9 cellular contexts compared by ENCODE assay signal in the genomic region with DNA sequence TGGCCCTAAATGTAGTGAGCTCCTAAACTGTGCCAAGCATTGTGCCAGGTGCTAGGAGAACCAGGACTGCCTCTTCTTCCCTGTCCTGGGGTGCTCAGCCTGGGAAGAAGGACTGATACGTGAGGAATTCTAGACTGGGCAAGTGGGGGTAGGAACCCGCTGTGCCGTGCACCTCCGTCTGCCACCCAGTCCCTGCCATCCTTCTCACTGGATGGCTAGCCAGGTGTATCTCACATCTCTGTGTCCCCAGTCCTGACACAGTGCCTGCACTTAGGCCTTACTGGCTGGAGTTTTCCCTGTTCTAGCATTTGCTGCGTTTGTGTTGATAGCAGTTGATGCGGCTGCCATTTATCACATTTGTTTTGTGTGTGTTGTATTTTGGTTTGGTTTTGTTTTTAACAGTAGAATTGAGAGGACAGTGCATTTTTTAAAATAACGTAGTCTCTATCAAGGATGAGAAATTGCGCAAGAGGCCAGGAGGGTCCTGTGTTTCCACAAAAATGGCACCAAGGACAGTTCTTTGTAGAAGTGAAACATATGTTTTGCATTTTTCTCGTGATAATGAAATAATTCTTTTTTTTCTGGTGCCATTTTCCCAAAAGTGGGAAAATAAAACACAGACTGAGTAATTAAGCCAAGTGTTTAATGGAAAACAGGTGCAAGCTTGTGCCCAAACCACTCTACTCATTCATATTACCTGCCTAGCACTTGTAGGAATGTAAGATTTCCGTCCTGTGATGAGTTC. TPM values are rescaled to one million over a fixed set of nuclear protein-coding genes. Genes with fewer than 3 reads are reported as not detected.
DNase-seq lines count a peak whose midpoint lies in the region; ATAC-seq, FAIRE-seq and TF ChIP-seq lines count a peak whose summit lies in the region.
"Had no signal": no experiment of that assay in that cellular context is flagged by ENCODE, and none has a peak within 500 bp of the region (broad histone marks: within the 10 kb centered on the region; RNA-seq: fewer than 3 reads in every experiment).

No MANE protein-coding gene starts in this region.

- H4K91ac ChIP-seq in H1 (replicated peaks; ENCODE audit: insufficient read length, low read length) = no peak overlapping the region

- H3K4me2 ChIP-seq in GM23248 (ENCODE audit: unreplicated experiment) = peak overlapping the region; percentile 56
- peak overlapping the region; percentile 22; the same call in 1 of the 2 replicates for H3K4me2 ChIP-seq in OCI-LY1 (ENCODE audit: low read length)
- no peak overlapping the region for H3K4me2 ChIP-seq in H1 (ENCODE audit: insufficient read depth in 1 of 2, low read depth in 2 of 2, low read length in 2 of 2)

- peak overlapping the region; percentile 36; the same call in 1 of the 2 replicates for H2BK5ac ChIP-seq in H1 (ENCODE audit: low read depth, low read length)

- TF ChIP-seq CTCF in OCI-LY1 (IDR thresholded peaks at IDR 0.05; ENCODE audit: low read length) (no peak), H1 (IDR thresholded peaks at IDR 0.05; ENCODE audit: control extremely low read depth in 1 of 3, insufficient read depth in 1 of 3, low read depth in 1 of 3, low read length in 3 of 3) (no peak), sigmoid colon (IDR thresholded peaks at IDR 0.05) (no peak)

- no peak overlapping the region for H3K4me3 ChIP-seq in GM23248
- H3K4me3 ChIP-seq in OCI-LY1 (ENCODE audit: low read depth, low read length, poor library complexity, severe bottlenecking) = no peak overlapping the region
- H3K4me3 ChIP-seq in H1 (ENCODE audit: extremely low read depth in 1 of 4, insufficient read depth in 2 of 4, low read depth in 3 of 4, low read length in 4 of 4) = no peak overlapping the region
- H3K4me3 ChIP-seq in sigmoid colon = no peak overlapping the region

- DNase-seq in GM23248 (peak; percentile 67), H1 (ENCODE audit: low read depth in 1 of 2, low spot score in 2 of 2) (no peak), sigmoid colon (peak; percentile 80), epidermal melanocyte (ENCODE audit: insufficient read length, low spot score) (no peak), AG20443 (ENCODE audit: low spot score) (no peak)
- DNase-seq: NCI-H524 had no signal

- no peak overlapping the region for H3K56ac ChIP-seq in H1 (replicated peaks; ENCODE audit: insufficient read length, low read depth, low read length)

- ATAC-seq in GM18861 (IDR thresholded peaks at IDR 0.05; ENCODE audit: unreplicated experiment) = no peak

- intact Hi-C loops in sigmoid colon (cut with DNase I) = no loop called here

- FAIRE-seq in H1 (lab: Jason Lieb, UNC) = no peak

- no peak overlapping the region for H2BK120ac ChIP-seq in H1 (replicated peaks; ENCODE audit: low read depth, low read length)

- no peaks in the 10 kb centered on the region for H3K23me2 ChIP-seq in H1 (ENCODE audit: low read depth, low read length)

- H3K23ac ChIP-seq in H1 (ENCODE audit: insufficient read length) = no peak overlapping the region

- H4K8ac ChIP-seq in H1 (ENCODE audit: extremely low read depth, insufficient read depth, low read length) = no peak overlapping the region

- CTCF ChIA-PET in H1 (lab: Charles Lee; ENCODE audit: partially characterized antibody) = interaction anchor here (0.5 to 0.9 kb wide), 5 partner anchors 7 to 1139 kb away, joined by 3 to 5 read pairs (median 3); no protein-coding TSS in a partner anchor

- no peak overlapping the region for H2BK12ac ChIP-seq in H1 (ENCODE audit: low read depth, low read length)

- 42 to 44% methylated on average over 10 of the region's 10 CpGs for WGBS in GM23248 (ENCODE audit: low coverage in 1 of 2, low lambda C conversion rate in 2 of 2, missing lambda C conversion rate in 2 of 2), 2 experiments
- WGBS in H1 (ENCODE audit: extremely low coverage in 1 of 2, insufficient coverage in 1 of 2, insufficient read length in 1 of 2, insufficient replicate concordance in 2 of 2, low coverage in 1 of 2, low lambda C conversion rate in 2 of 2, missing lambda C conversion rate in 1 of 2), 2 experiments = 92% methylated on average over 10 of the region's 10 CpGs; no CpG with 5 or more reads in 1 of the 2 experiments
- WGBS in sigmoid colon, 2 donors = 91 to 95% methylated on average over 10 of the region's 10 CpGs

- H3K18ac ChIP-seq in H1 (ENCODE audit: extremely low read depth, low read length) = no peak overlapping the region

- H3F3A ChIP-seq in GM23248 (ENCODE audit: insufficient read depth) = peaks cover 69% of the 10 kb centered on the region
- peaks cover 7% of the 10 kb centered on the region for H3F3A ChIP-seq in OCI-LY1 (ENCODE audit: insufficient read depth, low read length)

- H3K79me2 ChIP-seq in GM23248 (ENCODE audit: insufficient read depth) = no peaks in the 10 kb centered on the region
- H3K79me2 ChIP-seq in OCI-LY1 (ENCODE audit: insufficient read depth, low read length) = peaks cover 20% of the 10 kb centered on the region
- H3K79me2 ChIP-seq in H1 (ENCODE audit: control insufficient read depth in 1 of 2, insufficient read depth in 2 of 2, low read length in 2 of 2) = no peaks in the 10 kb centered on the region

- no peak for TF ChIP-seq EP300 in H1 (IDR thresholded peaks at IDR 0.05; ENCODE audit: borderline replicate concordance in 1 of 2, low read depth in 2 of 2, low read length in 2 of 2)
- TF ChIP-seq EP300 in sigmoid colon (IDR thresholded peaks at IDR 0.05) = no peak

- in situ Hi-C loops in GM23248 (cut with MboI) = no loop called here

- H3K9me2 ChIP-seq in GM23248 (ENCODE audit: insufficient read depth) (no peaks in the 10 kb centered on the region), OCI-LY1 (ENCODE audit: low read depth, low read length) (no peaks in the 10 kb centered on the region)

- no peaks in the 10 kb centered on the region; the same call in 1 of the 2 replicates for H3K79me1 ChIP-seq in H1 (ENCODE audit: low read depth, low read length)

- POLR2A ChIA-PET in H1 (lab: Charles Lee; ENCODE audit: partially characterized antibody) = no interaction called here

- H3K27me3 ChIP-seq in GM23248 (replicated peaks; ENCODE audit: insufficient read depth) (no peaks in the 10 kb centered on the region), OCI-LY1 (ENCODE audit: insufficient read depth, low read length) (no peaks in the 10 kb centered on the region), H1 (replicated peaks in 1 of 4; ENCODE audit: control insufficient read depth in 3 of 4, extremely low read depth in 1 of 4, insufficient read depth in 3 of 4, low read length in 3 of 4) (no peaks in the 10 kb centered on the region), sigmoid colon (no peaks in the 10 kb centered on the region)

- H2AFZ ChIP-seq in GM23248 (no peak overlapping the region), OCI-LY1 (ENCODE audit: low read length) (no peak overlapping the region), H1 (ENCODE audit: low read length) (no peak overlapping the region)

- no peak overlapping the region for H3K14ac ChIP-seq in H1 (ENCODE audit: insufficient read length)

- no peak overlapping the region for H4K5ac ChIP-seq in H1 (ENCODE audit: insufficient read length, low read depth, low read length)

- no peak overlapping the region for H2BK20ac ChIP-seq in H1 (ENCODE audit: low read length)

- H3K4me1 ChIP-seq in GM23248 (ENCODE audit: insufficient read depth) = peaks cover 74% of the 10 kb centered on the region
- peaks cover 79% of the 10 kb centered on the region for H3K4me1 ChIP-seq in OCI-LY1 (ENCODE audit: insufficient read depth, low read length, severe bottlenecking)
- H3K4me1 ChIP-seq in H1 (replicated peaks in 1 of 4; ENCODE audit: control insufficient read depth in 3 of 4, insufficient read depth in 4 of 4, low read length in 3 of 4) = peaks cover 0 to 3% (median 0%) of the 10 kb centered on the region in 4 experiments; a peak in 1 of 7 replicates
- H3K4me1 ChIP-seq in sigmoid colon = peaks cover 0 to 46% (median 31%) of the 10 kb centered on the region in 4 donors

- H2BK15ac ChIP-seq in H1 (ENCODE audit: low read length) = no peak overlapping the region

- H3K27ac ChIP-seq in GM23248 = peak overlapping the region; percentile 94
- H3K27ac ChIP-seq in OCI-LY1 (ENCODE audit: low read depth, low read length, poor library complexity, severe bottlenecking) = peak overlapping the region; percentile 85
- H3K27ac ChIP-seq in H1 (ENCODE audit: low read depth, low read length) = no peak overlapping the region
- H3K27ac ChIP-seq in sigmoid colon = peak overlapping the region; percentile 37 to 83 (median 68)

- H3K9me3 ChIP-seq in GM23248 (ENCODE audit: low read depth) (no peaks in the 10 kb centered on the region), OCI-LY1 (ENCODE audit: low read length) (no peaks in the 10 kb centered on the region), H1 (ENCODE audit: insufficient read depth in 2 of 2, low read depth in 1 of 2, low read length in 1 of 2) (no peaks in the 10 kb centered on the region), sigmoid colon (no peaks in the 10 kb centered on the region)

- no peak for TF ChIP-seq POLR2A in H1 (IDR thresholded peaks at IDR 0.05; ENCODE audit: control extremely low read depth in 1 of 2, low read depth in 2 of 2, low read length in 2 of 2)
- TF ChIP-seq POLR2A in sigmoid colon (IDR thresholded peaks at IDR 0.05) = no peak

- H4K20me1 ChIP-seq in GM23248 (ENCODE audit: insufficient read depth) = no peaks in the 10 kb centered on the region
- H4K20me1 ChIP-seq in OCI-LY1 (ENCODE audit: insufficient read depth, low read length) = no peaks in the 10 kb centered on the region
- peaks cover 4 to 7% of the 10 kb centered on the region in 2 experiments for H4K20me1 ChIP-seq in H1 (replicated peaks in 1 of 2; ENCODE audit: control insufficient read depth in 1 of 2, insufficient read depth in 2 of 2, low read length in 2 of 2)

- H3K36me3 ChIP-seq in GM23248 (ENCODE audit: low read depth) (no peaks in the 10 kb centered on the region), OCI-LY1 (ENCODE audit: insufficient read depth, low read length) (0 out of 2 replicates have a peak, but pooled peaks cover 6% of the 10 kb centered on the region), H1 (ENCODE audit: control insufficient read depth in 2 of 4, insufficient read depth in 4 of 4, low read length in 3 of 4) (no peaks in the 10 kb centered on the region; a peak in 1 of 8 replicates), sigmoid colon (no peaks in the 10 kb centered on the region)

- no peak for TF ChIP-seq RAD21 in H1 (IDR thresholded peaks at IDR 0.05 in 1 of 2, conservative IDR thresholded peaks at IDR 0.05 in 1 of 2; ENCODE audit: low read depth in 2 of 2, low read length in 2 of 2)

- H3K9ac ChIP-seq in GM23248 (peak overlapping the region; percentile 18), OCI-LY1 (ENCODE audit: low read length) (no peak overlapping the region; the same call in 1 of the 2 replicates), H1 (replicated peaks in 1 of 4; ENCODE audit: extremely low read depth in 1 of 4, low read depth in 3 of 4, low read length in 3 of 4) (no peak overlapping the region)

- H3K4ac ChIP-seq in H1 (replicated peaks; ENCODE audit: insufficient read length, low read depth, low read length) = no peak overlapping the region

- no peak overlapping the region for H2AK5ac ChIP-seq in H1 (ENCODE audit: low read depth, low read length)

RNA-seq across cellular contexts. Expression of a gene that starts 4.7 kb away (rescaled TPM):
- not detected in 2 replicates for total RNA-seq in GM23248 (2014; rRNA removed; shearing (Covaris generic))
- polyA plus RNA-seq in GM23248 (2016; fragmentation: Nextera tagmentation; extraction: Ambion mirVana) (0.25 and 0.33 TPM in 2 replicates), H1 (2011; rRNA removed) (not detected in 2 replicates), sigmoid colon (10 to 100 TPM in 2 of 3 donors, 1 to 10 TPM in 1; 4.8 to 20.2 (median 10.4) TPM)
- not detected in 2 replicates for total RNA-seq in H1 (2021; fragmentation: NEBNext Ultra II Directional; extraction: Animal tissue kit (Norgen Biotek cat#: 25700))
- polyA plus RNA-seq in H1 (2011; cell fraction: cytosol; rRNA removed) = not detected
- polyA plus RNA-seq in H1 (2011; cell fraction: nucleus; rRNA removed) = not detected
- not detected in 4 replicates for polyA plus RNA-seq in H1 (2012, experiment 1 of 2)
- polyA plus RNA-seq in H1 (2012, experiment 2 of 2) = not detected
- not detected for polyA plus RNA-seq in H1 (2013, experiment 1 of 2)
- polyA plus RNA-seq in H1 (2013, experiment 2 of 2) = not detected
- polyA minus RNA-seq in H1 (2011; rRNA and poly(A)+ RNA removed) = not detected in 2 replicates
- polyA minus RNA-seq in H1 (2011; cell fraction: cytosol; rRNA and poly(A)+ RNA removed) = not detected
- polyA minus RNA-seq in H1 (2011; cell fraction: nucleus; rRNA and poly(A)+ RNA removed) = not detected
- 10 to 100 TPM; 30.9 to 36.4 (median 33.2) TPM for total RNA-seq in sigmoid colon

RNA-seq across cellular contexts. Expression of a gene that starts 53.7 kb away (rescaled TPM):
- total RNA-seq in GM23248 (2014; rRNA removed; shearing (Covaris generic)) = not detected in 2 replicates
- polyA plus RNA-seq in GM23248 (2016; fragmentation: Nextera tagmentation; extraction: Ambion mirVana) (0.22 and 0.46 TPM in 2 replicates), H1 (2011; rRNA removed) (not detected in 2 replicates), sigmoid colon (1 to 10 TPM in 1 of 3 donors, not detected in 2; 7.5 TPM)
- total RNA-seq in H1 (2021; fragmentation: NEBNext Ultra II Directional; extraction: Animal tissue kit (Norgen Biotek cat#: 25700)) = not detected in 2 replicates
- not detected for polyA plus RNA-seq in H1 (2011; cell fraction: cytosol; rRNA removed)
- not detected for polyA plus RNA-seq in H1 (2011; cell fraction: nucleus; rRNA removed)
- polyA plus RNA-seq in H1 (2012, experiment 1 of 2) = not detected in 4 replicates
- polyA plus RNA-seq in H1 (2012, experiment 2 of 2) = not detected
- polyA plus RNA-seq in H1 (2013, experiment 1 of 2) = not detected
- polyA plus RNA-seq in H1 (2013, experiment 2 of 2) = not detected
- not detected in 2 replicates for polyA minus RNA-seq in H1 (2011; rRNA and poly(A)+ RNA removed)
- polyA minus RNA-seq in H1 (2011; cell fraction: cytosol; rRNA and poly(A)+ RNA removed) = not detected
- polyA minus RNA-seq in H1 (2011; cell fraction: nucleus; rRNA and poly(A)+ RNA removed) = not detected
- total RNA-seq in sigmoid colon = under 1 TPM in 1 of 4 donors, not detected in 3; 0.83 TPM
- total RNA-seq: lung microvascular endothelial cell had no signal

Comparison
In these comparisons a context has a peak if more than half of its experiments do, and no peak if none do; other contexts are left out.
1. DNase-seq: peak in GM23248 (single experiment) and sigmoid colon (single experiment); none in H1 (0 of 2), epidermal melanocyte (single experiment) and AG20443 (single experiment).
2. H3K4me2 ChIP-seq: peak in GM23248 (single experiment) and OCI-LY1 (single experiment); none in H1 (0 of 2).
3. RNA of a gene that starts 4.7 kb away (total RNA-seq): 30.9 to 36.4 TPM in sigmoid colon; not detected in GM23248 and not detected in H1; every median in the first group is over 10 times any median in the second.